8 cellular contexts compared by ENCODE assay signal in genomic region chr22:43110444-43110926, GRCh38. TPM values are rescaled to one million over a fixed set of nuclear protein-coding genes. Genes with fewer than 3 reads are reported as not detected.
DNase-seq lines count a peak whose midpoint lies in the region; ATAC-seq and TF ChIP-seq lines count a peak whose summit lies in the region.

TSS of gene BIK (plus strand) at chr22:43110750. CDS start at chr22:43124023, 13,273 bp downstream.

- ATAC-seq in HG02938 (IDR thresholded peaks at IDR 0.05; ENCODE audit: unreplicated experiment) (no peak), GM19455 (IDR thresholded peaks at IDR 0.05; ENCODE audit: unreplicated experiment) (no peak)

- TF ChIP-seq CTCF in HFF-Myc (IDR thresholded peaks at IDR 0.05; ENCODE audit: low read depth, low read length, missing control alignments) (peak; percentile 23), parathyroid adenoma (IDR thresholded peaks at IDR 0.05) (no peak)

- no peaks in the 10 kb centered on the region for H3K4me1 ChIP-seq in parathyroid adenoma

- H3K4me2 ChIP-seq in parathyroid adenoma (ENCODE audit: low read length), result peak within 1 kb of the TSS; percentile 89

- H3K27ac ChIP-seq in parathyroid adenoma, result no peak within 1 kb of the TSS

- DNase-seq in COLO668 (lab: John Stamatoyannopoulos, UW; ENCODE audit: unreplicated experiment) (peak; percentile 68), HFF-Myc (ENCODE audit: extremely low read depth, low read depth) (no peak), globus pallidus (ENCODE audit: low spot score) (peak; percentile 17)
- peak; percentile 16 for DNase-seq in activated T-helper 9 cell treated with anti-CD3 and anti-CD28 coated beads, Interleukin-2, amount 50 U/mL, for 16 hours (ENCODE audit: low read depth)

- H3K9me3 ChIP-seq in parathyroid adenoma (ENCODE audit: control insufficient read depth, low read length), result no peaks in the 10 kb centered on the region

- no peaks in the 10 kb centered on the region for H3K79me2 ChIP-seq in parathyroid adenoma

- H3K36me3 ChIP-seq in parathyroid adenoma (ENCODE audit: control insufficient read depth, insufficient read depth, low read length), result no peaks in the 10 kb centered on the region

- H2AFZ ChIP-seq in parathyroid adenoma, result peak within 1 kb of the TSS; percentile 83

- no peaks in the 10 kb centered on the region for H3K27me3 ChIP-seq in parathyroid adenoma (ENCODE audit: control insufficient read depth, insufficient read depth, low read length)

- H3K4me3 ChIP-seq in HFF-Myc (replicated peaks; ENCODE audit: low read depth, low read length) (peak within 1 kb of the TSS; percentile 38), parathyroid adenoma (ENCODE audit: low read depth, low read length) (peak within 1 kb of the TSS; percentile 77)

- no peak within 1 kb of the TSS for H3K9ac ChIP-seq in parathyroid adenoma

TF ChIP-seq in PFSK-1, 5 proteins besides CTCF, POLR2A, EP300 and RAD21:
- no peak for TF ChIP-seq SIN3A (IDR thresholded peaks at IDR 0.05; ENCODE audit: borderline replicate concordance, insufficient read depth, low read length)
- no peak for TF ChIP-seq POLR2AphosphoS5 (IDR thresholded peaks at IDR 0.05; ENCODE audit: low read depth, low read length)
- TF ChIP-seq FOXP2 (optimal IDR thresholded peaks at IDR 0.05; ENCODE audit: borderline replicate concordance, extremely low read depth, extremely low read length, insufficient read depth), result peak; percentile 75
TF ChIP-seq in PFSK-1: peak in this region for 1.

RNA-seq across cellular contexts. Expression of gene BIK, which starts in this region (rescaled TPM):
- polyA plus RNA-seq in PFSK-1 (2012; ENCODE audit: insufficient read length, low read depth), result 1.1 TPM
